9 cellular contexts compared by ENCODE assay signal in genomic region chr11:110434952-110435779, GRCh38. TPM values are rescaled to one million over a fixed set of nuclear protein-coding genes. Genes with fewer than 3 reads are reported as not detected.
A peak's percentile ranks its signal among the peaks of the same experiment; 100 is the strongest.
DNase-seq lines count a peak whose midpoint lies in the region; ATAC-seq and TF ChIP-seq lines count a peak whose summit lies in the region.
"Had no signal": no experiment of that assay in that cellular context is flagged by ENCODE, and none has a peak within 500 bp of the region (broad histone marks: within the 10 kb centered on the region; RNA-seq: fewer than 3 reads in every experiment).

No MANE protein-coding gene starts in this region.

- no peaks in the 10 kb centered on the region for H3K9me3 Mint-ChIP-seq in activated T-cell treated with anti-CD3 and anti-CD28 coated beads, Interleukin-2, amount 50 U/mL, for 24 hours

- H3K36me3 Mint-ChIP-seq in activated T-cell treated with anti-CD3 and anti-CD28 coated beads, Interleukin-2, amount 50 U/mL, for 24 hours (ENCODE audit: low read depth): peaks cover 50% of the 10 kb centered on the region

- H3K27me3 ChIP-seq in brain microvascular endothelial cell (replicated peaks): no peaks in the 10 kb centered on the region
- no peaks in the 10 kb centered on the region for H3K27me3 ChIP-seq in transverse colon

- H3K27ac ChIP-seq in brain microvascular endothelial cell (no peak overlapping the region), transverse colon (no peak overlapping the region)

- H3K4me3 ChIP-seq in brain microvascular endothelial cell (ENCODE audit: low read depth, low read length): no peak overlapping the region
- H3K4me3 ChIP-seq in transverse colon: no peak overlapping the region

- ATAC-seq in HG03457 (IDR thresholded peaks at IDR 0.05; ENCODE audit: unreplicated experiment) (peak; percentile 15), HG02884 (IDR thresholded peaks at IDR 0.05; ENCODE audit: unreplicated experiment) (no peak)

- no peak overlapping the region for H3K27ac Mint-ChIP-seq in activated T-cell treated with anti-CD3 and anti-CD28 coated beads, Interleukin-2, amount 50 U/mL, for 24 hours

- TF ChIP-seq CTCF in brain microvascular endothelial cell (IDR thresholded peaks at IDR 0.05; ENCODE audit: low read depth, low read length, missing control alignments): peak; percentile 45
- TF ChIP-seq CTCF in transverse colon (IDR thresholded peaks at IDR 0.05): peak; percentile 14 to 29 (median 25)

- in situ Hi-C loops in brain microvascular endothelial cell (cut with HindIII; ENCODE audit: low pct_ligation_motif_present, low sequenced_read_pairs): no loop called here
- in situ Hi-C loops in transverse colon (cut with MboI; ENCODE audit: low pct_ligation_motif_present in 1 of 4, low pct_unique_long_range_greater_than_20kb in 1 of 4, low sequenced_read_pairs in 3 of 4): loop anchor here in 2 of 4 donors (10.0 to 25.0 kb wide), 2 partner anchors 230 to 802 kb away; partner anchors contain the start of gene POU2AF2 (in 1 of the 2)

- TF ChIP-seq EP300 in transverse colon (IDR thresholded peaks at IDR 0.05; ENCODE audit: low read depth): no peak

- no peak overlapping the region for H3K4me3 Mint-ChIP-seq in activated T-cell treated with anti-CD3 and anti-CD28 coated beads, Interleukin-2, amount 50 U/mL, for 24 hours

- H3K27me3 Mint-ChIP-seq in activated T-cell treated with anti-CD3 and anti-CD28 coated beads, Interleukin-2, amount 50 U/mL, for 24 hours: no peaks in the 10 kb centered on the region

- TF ChIP-seq POLR2A in transverse colon (IDR thresholded peaks at IDR 0.05): no peak

- H3K9me3 ChIP-seq in transverse colon: no peaks in the 10 kb centered on the region

- peaks cover 74% of the 10 kb centered on the region for H3K4me1 Mint-ChIP-seq in activated T-cell treated with anti-CD3 and anti-CD28 coated beads, Interleukin-2, amount 50 U/mL, for 24 hours (ENCODE audit: low read depth)

- peak; percentile 11 for DNase-seq in activated T-cell treated with anti-CD3 and anti-CD28 coated beads for 4 hours
- no peak for DNase-seq in activated T-cell treated with anti-CD3 and anti-CD28 coated beads, Interleukin-2, amount 50 U/mL, for 24 hours
- DNase-seq in brain microvascular endothelial cell: no peak
- peak; percentile 20 for DNase-seq in transverse colon
- no peak for DNase-seq in H4 (ENCODE audit: low spot score)
- DNase-seq in ureter (ENCODE audit: low spot score): no peak
- DNase-seq: head of caudate nucleus had no signal

- intact Hi-C loops in transverse colon (cut with DNase I; ENCODE audit: low total_unique reads): no loop called here

- WGBS in transverse colon (ENCODE audit: low coverage in 1 of 2), 2 donors: 92 to 100% methylated on average over 2 to 8 of the region's 8 CpGs

- peaks cover 12 to 45% (median 29%) of the 10 kb centered on the region in 4 donors for H3K4me1 ChIP-seq in transverse colon

- H3K36me3 ChIP-seq in brain microvascular endothelial cell (replicated peaks) (peaks cover 4% of the 10 kb centered on the region), transverse colon (peaks cover 0 to 8% (median 0%) of the 10 kb centered on the region in 4 donors)

RNA-seq across cellular contexts. Expression of gene FDX1, which starts 5.4 kb away (rescaled TPM):
- 10 to 100 TPM; 25.4 to 28.9 (median 26.8) TPM for total RNA-seq in transverse colon
- total RNA-seq in H4 (2014; rRNA removed; shearing (Covaris generic)): 17.9 and 19.0 TPM in 2 replicates
- total RNA-seq in ureter: 11.9 TPM

Comparison
In these comparisons a context has a peak if more than half of its experiments do, and no peak if none do; other contexts are left out.
1. DNase-seq: peak in activated T-cell treated with anti-CD3 and anti-CD28 coated beads for 4 hours (single experiment) and transverse colon (single experiment); none in activated T-cell treated with anti-CD3 and anti-CD28 coated beads, Interleukin-2, amount 50 U/mL, for 24 hours (single experiment), brain microvascular endothelial cell (single experiment), H4 (single experiment) and ureter (single experiment).